ENCODE assay signal across 19 cellular contexts in the genomic region with DNA sequence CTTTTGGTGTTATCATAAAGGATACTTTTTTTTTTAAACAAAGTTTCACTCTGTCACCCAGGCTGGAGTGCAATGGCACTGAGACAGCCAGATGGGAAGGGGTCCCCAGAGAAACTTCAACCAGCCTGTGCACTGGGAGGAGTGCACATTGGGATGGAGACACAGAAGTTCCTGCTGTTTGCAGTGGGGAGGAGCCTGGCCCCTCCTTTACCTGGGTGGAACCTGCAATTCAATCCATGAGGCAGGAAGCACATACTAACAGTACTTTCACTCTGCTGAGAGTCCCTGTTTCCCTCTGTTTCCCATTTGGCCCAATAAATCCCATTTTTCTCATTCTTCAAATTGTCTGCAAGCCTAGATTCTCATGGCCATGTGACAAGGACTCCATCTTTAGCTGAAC. TPM values are rescaled to one million over a fixed set of nuclear protein-coding genes. Genes with fewer than 3 reads are reported as not detected.
"Had no signal": no experiment of that assay in that cellular context is flagged by ENCODE, and none has a peak within 500 bp of the region (broad histone marks: within the 10 kb centered on the region; RNA-seq: fewer than 3 reads in every experiment).

No MANE protein-coding gene starts in this region.

- H3K9me3 ChIP-seq: ovary, right atrium auricular region had no signal

- H3K4me3 ChIP-seq: hepatocyte, ovary, right atrium auricular region, smooth muscle cell had no signal

- H3K36me3 ChIP-seq: ovary, right atrium auricular region had no signal

- H3K27me3 ChIP-seq: hepatocyte, ovary, right atrium auricular region had no signal

- DNase-seq: effector CD4-positive, alpha-beta T cell; endodermal cell; foreskin melanocyte; head of caudate nucleus; mesendoderm; natural killer cell; nucleus accumbens; ovary; stimulated activated CD4-positive, alpha-beta T cell treated with anti-CD3 and anti-CD28 coated beads, Interleukin-2, amount 100 ng/mL, for 48 hours; stimulated activated naive CD4-positive, alpha-beta T cell treated with Interleukin-2 at 50 U/mL for 16 hours had no signal

- ATAC-seq: natural killer cell had no signal

- H3K4me1 ChIP-seq: right atrium auricular region had no signal

- H3K27ac ChIP-seq: hepatocyte, ovary, right atrium auricular region had no signal

- FAIRE-seq: colon, endothelial cell of umbilical vein, urothelium cell line had no signal

RNA-seq across cellular contexts. Expression of a gene that starts 42.3 kb away (rescaled TPM):
- total RNA-seq: endothelial cell of umbilical vein, hepatocyte, kidney epithelial cell, liver, natural killer cell, posterior vena cava, right atrium auricular region, smooth muscle cell had no signal
- polyA plus RNA-seq: endothelial cell of umbilical vein, ovary had no signal
